ENCODE assay signal across 16 cellular contexts in the genomic region with DNA sequence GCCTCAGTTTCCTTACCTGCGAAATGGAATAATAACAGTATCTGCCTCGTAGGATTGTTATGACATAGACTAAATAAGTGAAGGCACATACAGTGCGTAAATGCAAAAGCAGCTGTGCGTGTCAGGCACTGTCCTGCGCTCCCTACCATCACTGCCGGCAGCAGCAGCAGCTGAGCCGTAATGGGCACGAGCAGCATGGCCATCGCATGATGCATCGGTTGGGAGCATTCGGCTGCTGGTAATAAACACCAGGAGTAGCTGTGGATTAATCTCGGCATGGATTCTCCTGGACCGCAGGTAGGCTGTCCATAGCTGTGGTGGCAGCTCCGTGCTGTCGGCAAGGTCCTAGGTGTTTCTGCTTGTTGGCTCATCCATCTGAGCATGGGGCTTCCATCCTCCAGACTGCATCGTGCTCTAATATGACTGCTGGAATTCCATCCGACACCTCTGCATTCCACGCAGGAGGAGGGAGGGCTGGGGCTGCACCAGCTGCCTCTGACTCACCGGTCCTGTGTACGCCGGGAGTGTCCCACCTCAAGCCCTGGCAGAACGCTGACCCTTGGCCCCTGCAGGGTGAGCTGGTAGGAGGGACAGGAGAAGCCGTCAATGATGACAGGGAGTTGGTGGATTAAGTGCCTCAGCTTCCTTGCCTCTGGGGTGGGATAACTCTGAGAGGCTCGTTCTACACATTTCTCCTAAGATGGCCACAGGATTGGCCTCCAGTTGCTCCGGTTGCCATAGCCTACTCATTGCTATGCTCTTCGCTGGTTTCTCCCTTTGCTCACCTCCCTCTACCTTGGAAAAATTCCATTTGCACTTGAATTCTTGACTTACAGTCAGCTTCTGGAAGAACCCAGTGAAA.
DNase-seq lines count a peak whose midpoint lies in the region; ATAC-seq, FAIRE-seq and TF ChIP-seq lines count a peak whose summit lies in the region.
"Had no signal": no experiment of that assay in that cellular context is flagged by ENCODE, and none has a peak within 500 bp of the region (broad histone marks: within the 10 kb centered on the region; RNA-seq: fewer than 3 reads in every experiment).

No MANE protein-coding gene starts in this region.

- peak overlapping the region; percentile 3 for H3K23ac ChIP-seq in trophoblast cell (ENCODE audit: low read length)

- H3K9ac ChIP-seq in keratinocyte (ENCODE audit: control insufficient read depth, extremely low read depth, insufficient read depth, low read length), result no peak overlapping the region
- no peak overlapping the region for H3K9ac ChIP-seq in trophoblast cell (ENCODE audit: low read length)

- no peaks in the 10 kb centered on the region for H3K9me2 ChIP-seq in OCI-LY7 (ENCODE audit: insufficient read depth, low read length)

- H2AFZ ChIP-seq in keratinocyte (ENCODE audit: control insufficient read depth, low read length) (peak overlapping the region; percentile 33), trophoblast cell (ENCODE audit: insufficient read depth, low read length, poor library complexity) (peak overlapping the region; percentile 14), OCI-LY7 (ENCODE audit: low read length) (no peak overlapping the region)

- peak overlapping the region; percentile 55 for H4K8ac ChIP-seq in trophoblast cell (ENCODE audit: low read depth, low read length)

- intact Hi-C loops in OCI-LY7 (cut with micrococcal nuclease; ENCODE audit: unreplicated experiment), result no loop called here

- H2BK5ac ChIP-seq in trophoblast cell (ENCODE audit: low read depth, low read length, poor library complexity), result peak overlapping the region; percentile 83

- no peak for ATAC-seq in HG02885 (IDR thresholded peaks at IDR 0.05; ENCODE audit: poor library complexity, unreplicated experiment)
- ATAC-seq: activated CD8-positive, alpha-beta T cell treated with anti-CD3 and anti-CD28 coated beads, Interleukin-2, amount 10 ng/mL, durations not matched to agents 7 days and 5 days; GM12878 had no signal

- no peaks in the 10 kb centered on the region for H3K9me1 ChIP-seq in keratinocyte (ENCODE audit: control insufficient read depth, extremely low read depth, insufficient read depth, low read length)

- peak overlapping the region; percentile 90 for H2BK120ac ChIP-seq in trophoblast cell (ENCODE audit: insufficient read depth, low read length, poor library complexity)

- peak overlapping the region; percentile 37 for H3K4ac ChIP-seq in trophoblast cell (ENCODE audit: low read depth, low read length)

- H3K79me1 ChIP-seq in trophoblast cell (ENCODE audit: low read length), result peaks cover 43% of the 10 kb centered on the region

- dilution Hi-C loops in keratinocyte (cut with MboI; ENCODE audit: extremely low pct_ligation_motif_present, low sequenced_read_pairs), result no loop called here

- peak overlapping the region; percentile 62 for H3K27ac ChIP-seq in RWPE1
- H3K27ac ChIP-seq in keratinocyte (ENCODE audit: control insufficient read depth, insufficient read depth, low read length), result no peak overlapping the region
- H3K27ac ChIP-seq in trophoblast cell (ENCODE audit: low read depth, low read length), result peak overlapping the region; percentile 93
- no peak overlapping the region for H3K27ac ChIP-seq in OCI-LY7 (ENCODE audit: low read depth, low read length, poor library complexity, severe bottlenecking)
- H3K27ac ChIP-seq: epithelial cell of prostate, heart right ventricle had no signal

- H2BK12ac ChIP-seq in trophoblast cell (ENCODE audit: low read length), result peak overlapping the region; percentile 61

- H4K12ac ChIP-seq in trophoblast cell (ENCODE audit: low read depth, low read length), result no peak overlapping the region

- H3K4me2 ChIP-seq in keratinocyte (ENCODE audit: control insufficient read depth, extremely low read depth, insufficient read depth, low read depth, low read length) (peak overlapping the region; percentile 38), trophoblast cell (ENCODE audit: low read length) (peak overlapping the region; percentile 31), OCI-LY7 (ENCODE audit: low read length) (no peak overlapping the region)

- H3K79me2 ChIP-seq in keratinocyte (ENCODE audit: control insufficient read depth, insufficient read depth, low read length) (no peaks in the 10 kb centered on the region), trophoblast cell (ENCODE audit: control insufficient read depth, insufficient read depth, low read length, poor library complexity) (peaks cover 9% of the 10 kb centered on the region), OCI-LY7 (ENCODE audit: insufficient read depth, low read depth, low read length) (no peaks in the 10 kb centered on the region)

- H3K4me3 ChIP-seq in keratinocyte (ENCODE audit: control insufficient read depth in 2 of 3, extremely low read depth in 1 of 3, insufficient read depth in 2 of 3, low read depth in 1 of 3, low read length in 3 of 3) (peak overlapping the region in 1 of 3 experiments; percentile 24), trophoblast cell (ENCODE audit: low read depth, low read length) (no peak overlapping the region), OCI-LY7 (ENCODE audit: low read depth, low read length, poor library complexity, severe bottlenecking) (no peak overlapping the region)
- H3K4me3 ChIP-seq: GM12878, heart right ventricle had no signal

- no peaks in the 10 kb centered on the region for H4K20me1 ChIP-seq in keratinocyte (ENCODE audit: control insufficient read depth, extremely low read depth, insufficient read depth, low read length)
- H4K20me1 ChIP-seq in OCI-LY7 (ENCODE audit: insufficient read depth, low read length), result no peaks in the 10 kb centered on the region

- peak; percentile 26 for FAIRE-seq in keratinocyte (lab: Jason Lieb, UNC)
- FAIRE-seq: GM12878 had no signal

- H2AK5ac ChIP-seq in trophoblast cell (ENCODE audit: low read length), result peak overlapping the region; percentile 66

- H3K36me3 ChIP-seq in keratinocyte (ENCODE audit: control insufficient read depth in 2 of 2, extremely low read depth in 1 of 2, insufficient read depth in 2 of 2, low read length in 2 of 2), result no peaks in the 10 kb centered on the region
- H3K36me3 ChIP-seq in trophoblast cell (ENCODE audit: control insufficient read depth in 1 of 2, insufficient read depth in 2 of 2, low read length in 2 of 2), result no peaks in the 10 kb centered on the region
- no peaks in the 10 kb centered on the region for H3K36me3 ChIP-seq in OCI-LY7 (ENCODE audit: insufficient read depth, low read length)
- H3K36me3 ChIP-seq: heart right ventricle had no signal

- WGBS in trophoblast cell (ENCODE audit: extremely low coverage, insufficient coverage, insufficient read length), result no CpG with 5 or more reads among the region's 26 CpGs

- POLR2A ChIA-PET in RWPE1 (lab: Yijun Ruan, JAX; ENCODE audit: low non-redundant PET), result interaction anchor here (0.6 to 0.7 kb wide), 3 partner anchors 218 to 578 kb away, joined by 3 to 13 read pairs (median 3); partner anchors contain the start of gene VAPB
- POLR2A ChIA-PET in OCI-LY7 (lab: Charles Lee), result no interaction called here

- H3K27me3 ChIP-seq in keratinocyte (ENCODE audit: control insufficient read depth, extremely low read depth, insufficient read depth, low read length) (peaks cover 65% of the 10 kb centered on the region), trophoblast cell (ENCODE audit: insufficient read depth, low read length) (no peaks in the 10 kb centered on the region)

- H3K18ac ChIP-seq in trophoblast cell (ENCODE audit: low read length), result peak overlapping the region; percentile 93

- BruUV-seq in OCI-LY7 (replicated peaks; lab: Mats Ljungman, UMichigan), result no TSS peak

- peak overlapping the region; percentile 90 for H3K14ac ChIP-seq in trophoblast cell (ENCODE audit: low read length)

- TF ChIP-seq CTCF in RWPE1 (conservative IDR thresholded peaks at IDR 0.05; ENCODE audit: low read depth) (no peak), keratinocyte (optimal IDR thresholded peaks at IDR 0.05 in 1 of 3, IDR thresholded peaks at IDR 0.05 in 1 of 3, conservative IDR thresholded peaks at IDR 0.05 in 1 of 3; ENCODE audit: extremely low read depth in 1 of 3, insufficient read depth in 2 of 3, low read length in 3 of 3) (no peak), OCI-LY7 (conservative IDR thresholded peaks at IDR 0.05; ENCODE audit: low read length) (no peak)

- DNase-seq in ELR (ENCODE audit: low read depth) (peak; percentile 12), RWPE1 (ENCODE audit: low spot score) (peak; percentile 83), keratinocyte (ENCODE audit: low read depth, low spot score) (peak; percentile 36), trophoblast cell (peak; percentile 92 to 96), NOMO-1 (lab: John Stamatoyannopoulos, UW; ENCODE audit: unreplicated experiment in 2 of 2) (no peak), OCI-LY7 (ENCODE audit: low spot score) (no peak)
- no peak for DNase-seq in activated CD4-positive, CD25-positive, alpha-beta regulatory T cell (lab: John Stamatoyannopoulos, UW)
- DNase-seq: activated CD8-positive, alpha-beta T cell treated with anti-CD3 and anti-CD28 coated beads, Interleukin-2, amount 10 ng/mL, durations not matched to agents 7 days and 5 days; activated naive CD4-positive, alpha-beta T cell treated with anti-CD3 and anti-CD28 coated beads, Interleukin-2, amount 10 ng/mL, durations not matched to agents 7 days and 5 days; AML-193; DMS79; stimulated activated CD4-positive, alpha-beta T cell treated with anti-CD3 and anti-CD28 coated beads, Interleukin-2, amount 100 ng/mL, for 24 hours had no signal

- no peaks in the 10 kb centered on the region for H3K9me3 ChIP-seq in keratinocyte (ENCODE audit: control insufficient read depth, low read depth, low read length)
- H3K9me3 ChIP-seq in trophoblast cell (ENCODE audit: insufficient read depth, low read depth, low read length), result peaks cover 2% of the 10 kb centered on the region
- H3K9me3 ChIP-seq in OCI-LY7 (ENCODE audit: low read length), result no peaks in the 10 kb centered on the region
- H3K9me3 ChIP-seq: heart right ventricle had no signal

- CTCF ChIA-PET in RWPE1 (lab: Yijun Ruan, JAX), result interaction anchor here (0.7 to 1.2 kb wide), 2 partner anchors 29 to 101 kb away, joined by 3 to 5 read pairs; partner anchors contain the start of gene PMEPA1
- CTCF ChIA-PET in OCI-LY7 (lab: Charles Lee; ENCODE audit: unreplicated experiment), result no interaction called here

- H4K91ac ChIP-seq in trophoblast cell (ENCODE audit: low read depth, low read length), result peak overlapping the region; percentile 94

- H3K4me1 ChIP-seq in keratinocyte (ENCODE audit: control insufficient read depth, extremely low read depth, insufficient read depth, low read length), result peaks cover 13% of the 10 kb centered on the region
- H3K4me1 ChIP-seq in trophoblast cell (ENCODE audit: control insufficient read depth in 1 of 2, insufficient read depth in 2 of 2, low read length in 2 of 2), result peaks cover 45 to 49% of the 10 kb centered on the region in 2 experiments
- no peaks in the 10 kb centered on the region for H3K4me1 ChIP-seq in OCI-LY7 (ENCODE audit: insufficient read depth, low read length, poor library complexity, severe bottlenecking)

Comparison
In these comparisons a context has a peak if more than half of its experiments do, and no peak if none do; other contexts are left out.
1. DNase-seq: peak in ELR (single experiment), RWPE1 (single experiment), keratinocyte (single experiment) and trophoblast cell (2 of 2); none in NOMO-1 (0 of 2), activated CD4-positive, CD25-positive, alpha-beta regulatory T cell (0 of 4) and OCI-LY7 (single experiment).
2. H3K27ac ChIP-seq: peak in RWPE1 (single experiment) and trophoblast cell (single experiment); none in keratinocyte (single experiment) and OCI-LY7 (single experiment).